In the genomic region with DNA sequence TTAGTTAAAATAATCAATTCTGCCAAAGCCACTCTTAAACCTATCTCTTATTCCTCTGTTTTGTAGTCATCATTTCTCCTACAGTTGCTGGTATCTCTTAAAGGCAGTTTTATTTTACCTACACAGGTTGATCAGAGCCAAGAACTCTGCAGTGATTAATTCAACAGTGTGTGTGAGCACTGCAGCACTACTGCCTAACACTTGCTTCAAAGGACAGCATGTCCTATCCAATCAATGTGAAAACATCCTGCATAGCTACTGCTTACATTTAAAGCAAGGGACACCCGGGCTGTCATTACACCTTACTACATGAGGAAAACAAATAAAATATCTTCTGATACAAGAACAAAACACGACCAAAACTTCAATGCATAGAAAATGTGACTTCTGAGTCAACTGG, we compare ENCODE assay signal across 2 cellular contexts.
TF ChIP-seq lines count a peak whose summit lies in the region.

No MANE protein-coding gene starts in this region.

TF ChIP-seq in GM12891, 5 proteins besides CTCF, POLR2A, EP300 and RAD21 (continued from another document):
- TF ChIP-seq PAX5 (IDR thresholded peaks at IDR 0.05; ENCODE audit: insufficient read depth, low read length, severe bottlenecking) (no peak), POLR2AphosphoS5 (IDR thresholded peaks at IDR 0.05; ENCODE audit: low read depth, low read length) (no peak), POU2F2 (IDR thresholded peaks at IDR 0.05; ENCODE audit: low read depth, low read length) (no peak), SPI1 (IDR thresholded peaks at IDR 0.05; ENCODE audit: low read depth, low read length) (no peak)

TF ChIP-seq in H1, 55 proteins besides CTCF, POLR2A, EP300 and RAD21:
- TF ChIP-seq RNF2 (IDR thresholded peaks at IDR 0.05; ENCODE audit: borderline replicate concordance, low read depth, low read length, missing control alignments, poor library complexity, severe bottlenecking), result no peak
- no peak for TF ChIP-seq GABPA (IDR thresholded peaks at IDR 0.05; ENCODE audit: borderline replicate concordance, insufficient read depth, low read length)
- TF ChIP-seq, protein P1, sequence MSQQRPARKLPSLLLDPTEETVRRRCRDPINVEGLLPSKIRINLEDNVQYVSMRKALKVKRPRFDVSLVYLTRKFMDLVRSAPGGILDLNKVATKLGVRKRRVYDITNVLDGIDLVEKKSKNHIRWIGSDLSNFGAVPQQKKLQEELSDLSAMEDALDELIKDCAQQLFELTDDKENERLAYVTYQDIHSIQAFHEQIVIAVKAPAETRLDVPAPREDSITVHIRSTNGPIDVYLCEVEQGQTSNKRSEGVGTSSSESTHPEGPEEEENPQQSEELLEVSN (IDR thresholded peaks at IDR 0.05), result no peak
- no peak for TF ChIP-seq CHD1 (IDR thresholded peaks at IDR 0.05; ENCODE audit: low read depth, low read length)
- TF ChIP-seq ASH2L (IDR thresholded peaks at IDR 0.05; ENCODE audit: low read length), result no peak
- TF ChIP-seq CBX8 (IDR thresholded peaks at IDR 0.05; ENCODE audit: borderline replicate concordance, low read depth, low read length), result no peak
- TF ChIP-seq POLR2AphosphoS5 (IDR thresholded peaks at IDR 0.05; ENCODE audit: low read depth, low read length), result no peak
- no peak for TF ChIP-seq SP2 (IDR thresholded peaks at IDR 0.05; ENCODE audit: low read length)
- no peak for TF ChIP-seq KDM5A (IDR thresholded peaks at IDR 0.05; ENCODE audit: low read length)
- TF ChIP-seq JUND (IDR thresholded peaks at IDR 0.05; ENCODE audit: low read length), result no peak
- TF ChIP-seq BACH1 (IDR thresholded peaks at IDR 0.05; ENCODE audit: low read length), result no peak
- no peak for TF ChIP-seq PHF8 (conservative IDR thresholded peaks at IDR 0.05; ENCODE audit: low read depth, low read length)
